ENCODE assay signal across 17 cellular contexts in the genomic region with DNA sequence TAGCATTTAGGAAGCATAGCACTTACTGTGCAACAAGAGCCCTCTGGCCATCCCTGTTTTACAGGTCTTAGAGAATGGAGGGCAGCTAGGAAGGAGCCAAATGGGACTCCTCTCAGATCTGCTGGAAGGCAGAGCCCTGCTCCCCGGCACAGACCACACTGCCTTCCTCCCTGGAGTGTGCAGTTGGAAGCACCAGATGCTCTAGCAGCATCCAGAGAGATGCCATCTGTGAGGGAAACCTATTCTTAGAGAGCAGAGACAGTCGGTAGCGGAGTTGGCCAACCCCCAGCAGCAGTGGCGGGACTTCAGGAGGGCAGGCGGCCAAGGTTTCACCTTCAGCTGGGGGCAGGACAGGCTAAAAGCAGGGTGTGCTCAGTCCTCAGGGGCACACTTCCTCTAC. TPM values are rescaled to one million over a fixed set of nuclear protein-coding genes. Genes with fewer than 3 reads are reported as not detected.
DNase-seq lines count a peak whose midpoint lies in the region; TF ChIP-seq lines count a peak whose summit lies in the region.
"Had no signal": no experiment of that assay in that cellular context is flagged by ENCODE, and none has a peak within 500 bp of the region (broad histone marks: within the 10 kb centered on the region; RNA-seq: fewer than 3 reads in every experiment).

No MANE protein-coding gene starts in this region.

- H3K4me2 ChIP-seq in neuronal stem cell (ENCODE audit: insufficient read depth, low read length, poor library complexity, severe bottlenecking), result no peak overlapping the region

- H3K27ac ChIP-seq in dorsolateral prefrontal cortex (peak overlapping the region in 29 of 59 donors; percentile 1 to 66 (median 39)), neuronal stem cell (replicated peaks; ENCODE audit: low read length) (no peak overlapping the region)
- H3K27ac ChIP-seq: cardiac muscle cell, ovary, SK-N-MC, thoracic aorta had no signal

- H3K4me3 ChIP-seq in dorsolateral prefrontal cortex (no peak overlapping the region), neuronal stem cell (ENCODE audit: low read length in 2 of 2) (no peak overlapping the region)
- H3K4me3 ChIP-seq: cardiac muscle cell, HAP-1, ovary, SK-N-MC, thoracic aorta had no signal

- H3K14ac ChIP-seq in neuronal stem cell (ENCODE audit: low read length), result no peak overlapping the region

- H3K9ac ChIP-seq in neuronal stem cell (ENCODE audit: low read depth, low read length, poor library complexity), result no peak overlapping the region

- peak overlapping the region; percentile 82 for H4K91ac ChIP-seq in neuronal stem cell (ENCODE audit: low read depth, low read length, poor library complexity)

- no peak overlapping the region for H2BK120ac ChIP-seq in neuronal stem cell (ENCODE audit: low read depth, low read length)

- H3K9me3 ChIP-seq in neuronal stem cell (replicated peaks in 1 of 2; ENCODE audit: control insufficient read depth in 2 of 2, insufficient read depth in 1 of 2, low read depth in 1 of 2, low read length in 2 of 2), result peaks cover 1 to 6% of the 10 kb centered on the region in 2 donors
- H3K9me3 ChIP-seq: ovary, thoracic aorta had no signal

- H3K36me3 ChIP-seq in neuronal stem cell (replicated peaks in 1 of 2; ENCODE audit: control insufficient read depth in 2 of 2, insufficient read depth in 2 of 2, low read length in 2 of 2), result no peaks in the 10 kb centered on the region
- H3K36me3 ChIP-seq: cardiac muscle cell, HAP-1, ovary had no signal

- peak overlapping the region; percentile 59 for H3K18ac ChIP-seq in neuronal stem cell (ENCODE audit: low read length)

- no peak for TF ChIP-seq CTCF in dorsolateral prefrontal cortex (IDR thresholded peaks at IDR 0.05 in 54 of 56, conservative IDR thresholded peaks at IDR 0.05 in 2 of 56; ENCODE audit: low read depth in 1 of 56, partially characterized antibody in 56 of 56)

- H3K79me1 ChIP-seq in neuronal stem cell (ENCODE audit: low read depth, low read length), result no peaks in the 10 kb centered on the region

- in situ Hi-C loops in G401 (cut with HindIII; ENCODE audit: low sequenced_read_pairs), result no loop called here

- peak; percentile 97 for DNase-seq in G401 (ENCODE audit: low spot score)
- peak; percentile 91 to 98 for DNase-seq in NCI-H446 (lab: John Stamatoyannopoulos, UW)
- DNase-seq in dorsolateral prefrontal cortex, result peak in 9 of 10 donors; percentile 33 to 95 (median 68)
- no peak for DNase-seq in neuronal stem cell (ENCODE audit: low spot score)
- no peak for DNase-seq in T-helper 9 cell
- DNase-seq in NCI-H1417 treated with DMSO at 0.1 percent for 48 hours (lab: John Stamatoyannopoulos, UW), result no peak
- DNase-seq in HuH-7.5 (ENCODE audit: low spot score), result no peak
- no peak for DNase-seq in NCI-H187 (lab: John Stamatoyannopoulos, UW)
- DNase-seq: activated naive CD8-positive, alpha-beta T cell treated with anti-CD3 and anti-CD28 coated beads for 36 hours; EL; foreskin fibroblast; NCI-H1048 had no signal

- H2AK5ac ChIP-seq in neuronal stem cell (ENCODE audit: low read depth, low read length), result peak overlapping the region; percentile 83

- intact Hi-C loops in dorsolateral prefrontal cortex (cut with DNase I), result no loop called here

- H3K27me3 ChIP-seq in dorsolateral prefrontal cortex (no peaks in the 10 kb centered on the region), neuronal stem cell (ENCODE audit: control insufficient read depth in 3 of 3, insufficient read depth in 3 of 3, low read depth in 1 of 3, low read length in 3 of 3) (no peaks in the 10 kb centered on the region)
- H3K27me3 ChIP-seq: cardiac muscle cell, ovary had no signal

- H3K4me1 ChIP-seq in neuronal stem cell (ENCODE audit: control insufficient read depth in 2 of 2, insufficient read depth in 1 of 2, low read depth in 1 of 2, low read length in 2 of 2), result no peaks in the 10 kb centered on the region
- H3K4me1 ChIP-seq: HAP-1 had no signal

- H2AFZ ChIP-seq in neuronal stem cell (ENCODE audit: low read length), result no peak overlapping the region

- no CpG with 5 or more reads among the region's 5 CpGs for WGBS in neuronal stem cell (ENCODE audit: extremely low coverage in 2 of 2, insufficient read length in 2 of 2, insufficient replicate concordance in 1 of 2), 2 donors

- no peak overlapping the region for H3K23ac ChIP-seq in neuronal stem cell (ENCODE audit: low read depth, low read length, poor library complexity)

- H3K4ac ChIP-seq in neuronal stem cell (ENCODE audit: low read length), result no peak overlapping the region

- H4K8ac ChIP-seq in neuronal stem cell (ENCODE audit: low read depth, low read length), result no peak overlapping the region

- no peak overlapping the region for H2BK5ac ChIP-seq in neuronal stem cell (ENCODE audit: low read length)

- H2BK15ac ChIP-seq in neuronal stem cell (ENCODE audit: low read length), result peak overlapping the region; percentile 14

- peak overlapping the region; percentile 60 for H2BK12ac ChIP-seq in neuronal stem cell (ENCODE audit: low read length)

RNA-seq across cellular contexts. Expression of gene E2F1, which starts 16.7 kb away (rescaled TPM):
- 44.1 and 44.2 TPM in 2 replicates for total RNA-seq in G401 (2014; rRNA removed; shearing (Covaris generic))
- 10 to 100 TPM in 17 of 120 experiments, 1 to 10 TPM in 103; 5.2 to 12.7 (median 8.2) TPM for total RNA-seq in dorsolateral prefrontal cortex
- polyA plus RNA-seq in neuronal stem cell (2013, experiment 1 of 2), result 20.5 TPM
- polyA plus RNA-seq in neuronal stem cell (2013, experiment 2 of 2), result 19.9 TPM

RNA-seq across cellular contexts. Expression of gene PXMP4, which starts 17.2 kb away (rescaled TPM):
- total RNA-seq in G401 (2014; rRNA removed; shearing (Covaris generic)), result 1.3 and 1.6 TPM in 2 replicates
- total RNA-seq in dorsolateral prefrontal cortex, result 10 to 100 TPM in 110 of 120 experiments, 1 to 10 TPM in 10; 7.0 to 18.9 (median 12.7) TPM
- polyA plus RNA-seq in neuronal stem cell (2013, experiment 1 of 2), result 3.3 TPM
- polyA plus RNA-seq in neuronal stem cell (2013, experiment 2 of 2), result 3.1 TPM

RNA-seq across cellular contexts. Expression of gene NECAB3, which starts 28.6 kb away (rescaled TPM):
- 69.9 and 72.1 TPM in 2 replicates for total RNA-seq in G401 (2014; rRNA removed; shearing (Covaris generic))
- total RNA-seq in dorsolateral prefrontal cortex, result 100 to 1,000 TPM in 2 of 120 experiments, 10 to 100 TPM in 118; 40.0 to 107 (median 69.5) TPM
- polyA plus RNA-seq in neuronal stem cell (2013, experiment 1 of 2), result 12.9 TPM
- polyA plus RNA-seq in neuronal stem cell (2013, experiment 2 of 2), result 13.4 TPM

RNA-seq across cellular contexts. Expression of gene ZNF341, which starts 28.9 kb away (rescaled TPM):
- total RNA-seq in G401 (2014; rRNA removed; shearing (Covaris generic)), result 0.86 and 2.3 TPM in 2 replicates
- 10 to 100 TPM in 10 of 120 experiments, 1 to 10 TPM in 110; 4.5 to 12.8 (median 7.9) TPM for total RNA-seq in dorsolateral prefrontal cortex
- polyA plus RNA-seq in neuronal stem cell (2013, experiment 1 of 2), result 1.6 TPM
- polyA plus RNA-seq in neuronal stem cell (2013, experiment 2 of 2), result 1.6 TPM

RNA-seq across cellular contexts. Expression of gene ACTL10, which starts 36.1 kb away (rescaled TPM):
- not detected in 2 replicates for total RNA-seq in G401 (2014; rRNA removed; shearing (Covaris generic))
- 1 to 10 TPM in 1 of 120 experiments, under 1 TPM in 82, not detected in 37; 0.20 to 1.3 (median 0.39) TPM for total RNA-seq in dorsolateral prefrontal cortex
- 0.04 TPM for polyA plus RNA-seq in neuronal stem cell (2013, experiment 1 of 2)
- 0.03 TPM for polyA plus RNA-seq in neuronal stem cell (2013, experiment 2 of 2)

Comparison
In these comparisons a context has a peak if more than half of its experiments do, and no peak if none do; other contexts are left out.
1. DNase-seq: peak in G401 (single experiment), NCI-H446 (2 of 2) and dorsolateral prefrontal cortex (9 of 10); none in neuronal stem cell (single experiment), T-helper 9 cell (single experiment), NCI-H1417 treated with DMSO at 0.1 percent for 48 hours (single experiment), HuH-7.5 (single experiment) and NCI-H187 (0 of 2).